ENCODE assay signal across 1 cellular context in genomic region chr7:121037329-121037728, GRCh38. TPM values are rescaled to one million over a fixed set of nuclear protein-coding genes. Genes with fewer than 3 reads are reported as not detected.
"Had no signal": no experiment of that assay in that cellular context is flagged by ENCODE, and none has a peak within 500 bp of the region (broad histone marks: within the 10 kb centered on the region; RNA-seq: fewer than 3 reads in every experiment).

No MANE protein-coding gene starts in this region.

RNA-seq across cellular contexts. Expression of gene CPED1, which starts 48.8 kb away (rescaled TPM):
- polyA plus RNA-seq: naive thymus-derived CD4-positive, alpha-beta T cell had no signal
